Comparison of ENCODE assay signal across 1 cellular context in the genomic region with DNA sequence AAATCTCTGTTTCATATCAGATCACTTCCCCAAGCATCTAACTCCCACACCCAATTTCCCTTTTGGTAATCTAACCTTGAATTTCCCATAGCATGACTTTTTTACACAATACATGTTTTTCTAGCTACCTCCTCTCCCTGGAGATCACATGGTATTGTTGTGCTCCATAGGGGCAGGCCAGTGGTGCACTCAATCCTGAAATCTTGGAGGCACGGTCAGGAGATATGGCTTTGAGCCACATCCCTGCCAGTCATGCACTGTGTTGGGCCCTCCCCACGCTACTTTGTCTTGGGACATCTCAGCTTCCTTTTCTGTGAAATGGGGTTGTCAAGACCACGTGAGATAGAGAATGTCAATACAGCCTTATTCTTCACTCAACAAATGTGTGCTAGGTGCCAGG.
TF ChIP-seq lines count a peak whose summit lies in the region.

No MANE protein-coding gene starts in this region.

TF ChIP-seq in endothelial cell of umbilical vein, 7 proteins besides CTCF, POLR2A, EP300 and RAD21:
- no peak for TF ChIP-seq POLR2AphosphoS5 (IDR thresholded peaks at IDR 0.05; ENCODE audit: insufficient read depth, low read depth, low read length)
- TF ChIP-seq GATA2 (IDR thresholded peaks at IDR 0.05; ENCODE audit: insufficient read depth, insufficient read length, low read depth, low read length), result no peak
- TF ChIP-seq, protein P1, sequence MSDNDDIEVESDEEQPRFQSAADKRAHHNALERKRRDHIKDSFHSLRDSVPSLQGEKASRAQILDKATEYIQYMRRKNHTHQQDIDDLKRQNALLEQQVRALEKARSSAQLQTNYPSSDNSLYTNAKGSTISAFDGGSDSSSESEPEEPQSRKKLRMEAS (IDR thresholded peaks at IDR 0.05; ENCODE audit: insufficient read depth, insufficient read length), result no peak
- TF ChIP-seq MYC (IDR thresholded peaks at IDR 0.05; ENCODE audit: low read depth, low read length), result no peak
- TF ChIP-seq JUN (IDR thresholded peaks at IDR 0.05; ENCODE audit: borderline replicate concordance, insufficient read depth, insufficient read length, low read depth), result no peak
- TF ChIP-seq FOS (IDR thresholded peaks at IDR 0.05; ENCODE audit: borderline replicate concordance, insufficient read depth, low read length), result no peak
- no peak for TF ChIP-seq EZH2 (IDR thresholded peaks at IDR 0.05; ENCODE audit: borderline replicate concordance, low read depth, low read length, severe bottlenecking)
TF ChIP-seq in endothelial cell of umbilical vein: peak in this region for 0.
